ENCODE assay signal across 18 cellular contexts in the genomic region with DNA sequence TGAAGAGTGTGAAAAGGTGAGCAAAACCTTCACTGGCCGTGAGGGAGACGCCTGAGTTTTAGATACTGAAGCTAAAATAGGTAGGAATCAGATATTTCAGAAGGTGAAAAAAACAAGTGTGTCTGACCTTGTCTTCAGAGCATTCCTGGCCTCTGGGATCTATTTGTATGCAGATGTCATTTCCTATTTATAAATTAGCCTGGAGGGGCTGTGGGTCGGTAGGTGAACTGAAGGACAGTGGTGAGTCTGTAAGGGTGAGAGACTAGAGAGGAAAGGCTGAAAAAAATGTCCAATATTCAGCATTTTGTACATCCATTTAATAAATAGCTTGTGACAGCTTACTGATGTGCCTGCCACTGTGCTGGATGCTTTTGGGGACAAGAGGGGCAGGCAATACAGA.
DNase-seq lines count a peak whose midpoint lies in the region; ATAC-seq, FAIRE-seq and TF ChIP-seq lines count a peak whose summit lies in the region.
"Had no signal": no experiment of that assay in that cellular context is flagged by ENCODE, and none has a peak within 500 bp of the region (broad histone marks: within the 10 kb centered on the region; RNA-seq: fewer than 3 reads in every experiment).

No MANE protein-coding gene starts in this region.

- no peak for TF ChIP-seq EP300 in H1 (IDR thresholded peaks at IDR 0.05; ENCODE audit: borderline replicate concordance in 1 of 2, low read depth in 2 of 2, low read length in 2 of 2)

- H3K4me1 ChIP-seq in H1 (replicated peaks in 1 of 4; ENCODE audit: control insufficient read depth in 3 of 4, insufficient read depth in 4 of 4, low read length in 3 of 4): peaks cover 0 to 2% (median 1%) of the 10 kb centered on the region in 4 experiments; a peak in 1 of 7 replicates
- H3K4me1 ChIP-seq in stomach smooth muscle (ENCODE audit: control insufficient read depth, insufficient read depth, low read length): peaks cover 13% of the 10 kb centered on the region

- no peak for TF ChIP-seq RAD21 in H1 (IDR thresholded peaks at IDR 0.05 in 1 of 2, conservative IDR thresholded peaks at IDR 0.05 in 1 of 2; ENCODE audit: low read depth in 2 of 2, low read length in 2 of 2)

- no peaks in the 10 kb centered on the region for H3K27me3 Mint-ChIP-seq in stimulated activated naive CD8-positive, alpha-beta T cell treated with anti-CD3 and anti-CD28 coated beads, Interleukin-15, amount 100 ng/mL, for 72 hours

- no peaks in the 10 kb centered on the region for H3K9me3 Mint-ChIP-seq in stimulated activated naive CD8-positive, alpha-beta T cell treated with anti-CD3 and anti-CD28 coated beads, Interleukin-15, amount 100 ng/mL, for 72 hours

- H3K56ac ChIP-seq in H1 (replicated peaks; ENCODE audit: insufficient read length, low read depth, low read length): no peak overlapping the region

- no peak overlapping the region for H3K27ac Mint-ChIP-seq in stimulated activated naive CD8-positive, alpha-beta T cell treated with anti-CD3 and anti-CD28 coated beads, Interleukin-15, amount 100 ng/mL, for 72 hours

- H3K9me3 ChIP-seq in H1 (ENCODE audit: insufficient read depth in 2 of 2, low read depth in 1 of 2, low read length in 1 of 2): no peaks in the 10 kb centered on the region; a peak in 1 of 4 replicates
- H3K9me3 ChIP-seq in stomach smooth muscle (ENCODE audit: control insufficient read depth in 2 of 2, low read length in 2 of 2): no peaks in the 10 kb centered on the region
- H3K9me3 ChIP-seq: BE2C had no signal

- H3K4me1 Mint-ChIP-seq in stimulated activated naive CD8-positive, alpha-beta T cell treated with anti-CD3 and anti-CD28 coated beads, Interleukin-15, amount 100 ng/mL, for 72 hours: no peaks in the 10 kb centered on the region

- H3K4ac ChIP-seq in H1 (replicated peaks; ENCODE audit: insufficient read length, low read depth, low read length): no peak overlapping the region

- H3K23me2 ChIP-seq in H1 (ENCODE audit: low read depth, low read length): no peaks in the 10 kb centered on the region; the same call in 1 of the 2 replicates

- H3K4me3 ChIP-seq in H1 (ENCODE audit: extremely low read depth in 1 of 4, insufficient read depth in 2 of 4, low read depth in 3 of 4, low read length in 4 of 4) (no peak overlapping the region), stomach smooth muscle (ENCODE audit: low read length in 2 of 2) (peak overlapping the region; percentile 28 to 52)

- no peak overlapping the region for H4K91ac ChIP-seq in H1 (replicated peaks; ENCODE audit: insufficient read length, low read length)

- no peak for FAIRE-seq in H1 (lab: Jason Lieb, UNC)

- intact Hi-C loops in left ventricle myocardium superior (cut with micrococcal nuclease): no loop called here

- H3K27ac ChIP-seq in H1 (ENCODE audit: low read depth, low read length) (no peak overlapping the region), stomach smooth muscle (ENCODE audit: low read length) (no peak overlapping the region)

- H3K23ac ChIP-seq in H1 (ENCODE audit: insufficient read length): no peak overlapping the region

- H4K20me1 ChIP-seq in H1 (replicated peaks in 1 of 2; ENCODE audit: control insufficient read depth in 1 of 2, insufficient read depth in 2 of 2, low read length in 2 of 2): no peaks in the 10 kb centered on the region

- H2BK20ac ChIP-seq in H1 (ENCODE audit: low read length): no peak overlapping the region; the same call in 1 of the 2 replicates

- H2AK5ac ChIP-seq in H1 (ENCODE audit: low read depth, low read length): no peak overlapping the region

- H3K9ac ChIP-seq in H1 (replicated peaks in 1 of 4; ENCODE audit: extremely low read depth in 1 of 4, low read depth in 3 of 4, low read length in 3 of 4) (no peak overlapping the region), stomach smooth muscle (ENCODE audit: low read length in 2 of 2) (no peak overlapping the region)

- POLR2A ChIA-PET in H1 (lab: Charles Lee; ENCODE audit: partially characterized antibody): no interaction called here

- CTCF ChIA-PET in H1 (lab: Charles Lee; ENCODE audit: partially characterized antibody): interaction anchor here (1.1 kb wide), 1 partner anchor 730 kb away, joined by 3 read pairs; no protein-coding TSS in a partner anchor

- ATAC-seq in SK-N-SH treated with all-trans-retinoic acid at 6 μM for 48 hours (peak; percentile 22), left ventricle myocardium superior (peak; percentile 67)
- ATAC-seq in stimulated activated naive CD8-positive, alpha-beta T cell treated with anti-CD3 and anti-CD28 coated beads, Interleukin-15, amount 100 ng/mL, for 72 hours: no peak

- H3K4me2 ChIP-seq in H1 (ENCODE audit: insufficient read depth in 1 of 2, low read depth in 2 of 2, low read length in 2 of 2): no peak overlapping the region

- no peak overlapping the region for H2AFZ ChIP-seq in H1 (ENCODE audit: low read length)

- WGBS in H1 (ENCODE audit: extremely low coverage in 1 of 2, insufficient coverage in 1 of 2, insufficient read length in 1 of 2, insufficient replicate concordance in 2 of 2, low coverage in 1 of 2, low lambda C conversion rate in 2 of 2, missing lambda C conversion rate in 1 of 2), 2 experiments: 55% methylated on average over 3 of the region's 3 CpGs; no CpG with 5 or more reads in 1 of the 2 experiments

- H4K8ac ChIP-seq in H1 (ENCODE audit: extremely low read depth, insufficient read depth, low read length): no peak overlapping the region

- H3K14ac ChIP-seq in H1 (ENCODE audit: insufficient read length): no peak overlapping the region

- no peak overlapping the region; the same call in 1 of the 2 replicates for H2BK5ac ChIP-seq in H1 (ENCODE audit: low read depth, low read length)

- no peak for TF ChIP-seq POLR2A in H1 (IDR thresholded peaks at IDR 0.05; ENCODE audit: control extremely low read depth in 1 of 2, low read depth in 2 of 2, low read length in 2 of 2)

- peak overlapping the region; percentile 11; the same call in 1 of the 2 replicates for H2BK12ac ChIP-seq in H1 (ENCODE audit: low read depth, low read length)

- no peaks in the 10 kb centered on the region for H3K79me1 ChIP-seq in H1 (ENCODE audit: low read depth, low read length)

- H3K4me3 Mint-ChIP-seq in stimulated activated naive CD8-positive, alpha-beta T cell treated with anti-CD3 and anti-CD28 coated beads, Interleukin-15, amount 100 ng/mL, for 72 hours: no peak overlapping the region

- TF ChIP-seq CTCF in H1 (IDR thresholded peaks at IDR 0.05; ENCODE audit: control extremely low read depth in 1 of 3, insufficient read depth in 1 of 3, low read depth in 1 of 3, low read length in 3 of 3): no peak

- no peaks in the 10 kb centered on the region for H3K79me2 ChIP-seq in H1 (ENCODE audit: control insufficient read depth in 1 of 2, insufficient read depth in 2 of 2, low read length in 2 of 2)

- H3K18ac ChIP-seq in H1 (ENCODE audit: extremely low read depth, low read length): no peak overlapping the region

- DNase-seq in H1 (ENCODE audit: low read depth in 1 of 2, low spot score in 2 of 2) (no peak), left ventricle myocardium superior (no peak), NCI-H1417 treated with DMSO at 0.1 percent for 48 hours (lab: John Stamatoyannopoulos, UW) (no peak), activated T-cell treated with anti-CD3 and anti-CD28 coated beads for 4 hours (no peak)
- no peak for DNase-seq in stimulated activated naive CD8-positive, alpha-beta T cell treated with anti-CD3 and anti-CD28 coated beads, Interleukin-15, amount 100 ng/mL, for 72 hours
- DNase-seq: EL, GF-D8, H7, Karpas-422, MV-4-11, NCI-H1694, NCI-H2081 treated with DMSO at 0.1 percent for 48 hours, NCI-H2171 treated with DMSO at 0.1 percent for 48 hours, NCI-H526, SHP77 had no signal

- H4K5ac ChIP-seq in H1 (ENCODE audit: insufficient read length, low read depth, low read length): no peak overlapping the region

- H3K36me3 ChIP-seq in H1 (ENCODE audit: control insufficient read depth in 2 of 4, insufficient read depth in 4 of 4, low read length in 3 of 4) (no peaks in the 10 kb centered on the region), stomach smooth muscle (ENCODE audit: control insufficient read depth in 2 of 2, insufficient read depth in 2 of 2, low read length in 2 of 2) (no peaks in the 10 kb centered on the region)
- H3K36me3 ChIP-seq: BE2C had no signal

- H3K27me3 ChIP-seq in H1 (replicated peaks in 1 of 4; ENCODE audit: control insufficient read depth in 3 of 4, extremely low read depth in 1 of 4, insufficient read depth in 3 of 4, low read length in 3 of 4): no peaks in the 10 kb centered on the region
- H3K27me3 ChIP-seq in stomach smooth muscle (ENCODE audit: control insufficient read depth in 1 of 2, insufficient read depth in 2 of 2, low read length in 2 of 2): peaks cover 0 to 4% of the 10 kb centered on the region in 2 donors
- H3K27me3 ChIP-seq: BE2C had no signal

- peak overlapping the region; percentile 13; the same call in 1 of the 2 replicates for H2BK15ac ChIP-seq in H1 (ENCODE audit: low read length)

- no peak overlapping the region for H2BK120ac ChIP-seq in H1 (replicated peaks; ENCODE audit: low read depth, low read length)

TF ChIP-seq in SK-N-SH treated with all-trans-retinoic acid at 6 μM for 48 hours, 23 proteins besides CTCF, POLR2A, EP300 and RAD21 (continues in another document):
- TF ChIP-seq ZC3H10 (CRISPR knock-in tag; IDR thresholded peaks at IDR 0.05): no peak
- TF ChIP-seq ESRRG (CRISPR knock-in tag; IDR thresholded peaks at IDR 0.05): no peak
- TF ChIP-seq ARNTL (CRISPR knock-in tag; IDR thresholded peaks at IDR 0.05; ENCODE audit: borderline replicate concordance, low read depth): no peak
- TF ChIP-seq ZNF565 (CRISPR knock-in tag; conservative IDR thresholded peaks at IDR 0.05; ENCODE audit: low read depth): no peak
- no peak for TF ChIP-seq RARB (CRISPR knock-in tag; IDR thresholded peaks at IDR 0.05)
- TF ChIP-seq OSR1 (CRISPR knock-in tag; IDR thresholded peaks at IDR 0.05): no peak
- TF ChIP-seq ISL1 (CRISPR knock-in tag; IDR thresholded peaks at IDR 0.05): no peak
- no peak for TF ChIP-seq ZFP3 (CRISPR knock-in tag; IDR thresholded peaks at IDR 0.05)
- no peak for TF ChIP-seq ZFP30 (CRISPR knock-in tag; IDR thresholded peaks at IDR 0.05)
- no peak for TF ChIP-seq CSDC2 (CRISPR knock-in tag; IDR thresholded peaks at IDR 0.05)

TF ChIP-seq in H1, 55 proteins besides CTCF, POLR2A, EP300 and RAD21 (continues in another document):
- TF ChIP-seq, protein P1, sequence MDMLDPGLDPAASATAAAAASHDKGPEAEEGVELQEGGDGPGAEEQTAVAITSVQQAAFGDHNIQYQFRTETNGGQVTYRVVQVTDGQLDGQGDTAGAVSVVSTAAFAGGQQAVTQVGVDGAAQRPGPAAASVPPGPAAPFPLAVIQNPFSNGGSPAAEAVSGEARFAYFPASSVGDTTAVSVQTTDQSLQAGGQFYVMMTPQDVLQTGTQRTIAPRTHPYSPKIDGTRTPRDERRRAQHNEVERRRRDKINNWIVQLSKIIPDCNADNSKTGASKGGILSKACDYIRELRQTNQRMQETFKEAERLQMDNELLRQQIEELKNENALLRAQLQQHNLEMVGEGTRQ (IDR thresholded peaks at IDR 0.05; ENCODE audit: low read length): no peak
- TF ChIP-seq TEAD4 (IDR thresholded peaks at IDR 0.05; ENCODE audit: low read depth, low read length) (no peak), JUND (IDR thresholded peaks at IDR 0.05; ENCODE audit: low read length) (no peak)

Comparison
In these comparisons a context has a peak if more than half of its experiments do, and no peak if none do; other contexts are left out.
1. H3K4me3 ChIP-seq: peak in stomach smooth muscle (2 of 2); none in H1 (0 of 4).